ENCODE assay signal across 19 cellular contexts in genomic region chr2:23545811-23546210, GRCh38.
DNase-seq lines count a peak whose midpoint lies in the region; ATAC-seq, FAIRE-seq and TF ChIP-seq lines count a peak whose summit lies in the region.
"Had no signal": no experiment of that assay in that cellular context is flagged by ENCODE, and none has a peak within 500 bp of the region (broad histone marks: within the 10 kb centered on the region; RNA-seq: fewer than 3 reads in every experiment).

No MANE protein-coding gene starts in this region.

- intact Hi-C loops in endothelial cell of umbilical vein (cut with micrococcal nuclease), result loop anchor here (1.0 to 2.0 kb wide), 2 partner anchors 49 to 165 kb away; no protein-coding TSS in a partner anchor

- H3K27me3 ChIP-seq in ACC112 (ENCODE audit: insufficient read depth, low read length) (no peaks in the 10 kb centered on the region), endothelial cell of umbilical vein (ENCODE audit: control insufficient read depth in 2 of 2, insufficient read depth in 2 of 2, low read length in 2 of 2) (no peaks in the 10 kb centered on the region), small intestine (ENCODE audit: control insufficient read depth in 2 of 2, insufficient read depth in 2 of 2, low read length in 2 of 2) (no peaks in the 10 kb centered on the region)
- H3K27me3 ChIP-seq: BLaER1 had no signal

- DNase-seq in ELF-1 (ENCODE audit: low read depth, low spot score) (peak; percentile 69), NCI-H82 treated with DMSO at 0.1 percent for 48 hours (lab: John Stamatoyannopoulos, UW; ENCODE audit: unreplicated experiment) (peak; percentile 61), endothelial cell of umbilical vein (ENCODE audit: low read depth, low spot score) (no peak), small intestine (no peak), T1000 (lab: John Stamatoyannopoulos, UW) (no peak)
- DNase-seq: activated CD4-positive, alpha-beta memory T cell treated with anti-CD3 and anti-CD28 coated beads for 36 hours; DND-41; head of caudate nucleus; midbrain; NCI-H1436 treated with DMSO at 0.1 percent for 48 hours had no signal

- no peak for TF ChIP-seq CTCF in endothelial cell of umbilical vein (IDR thresholded peaks at IDR 0.05; ENCODE audit: extremely low read depth in 1 of 2, insufficient read depth in 1 of 2, low read depth in 1 of 2, low read length in 2 of 2)

- H3K9me1 ChIP-seq in endothelial cell of umbilical vein (replicated peaks; ENCODE audit: control insufficient read depth, extremely low read depth, insufficient read depth, low read length), result no peaks in the 10 kb centered on the region

- peak overlapping the region; percentile 53 for H3K9ac ChIP-seq in endothelial cell of umbilical vein (replicated peaks; ENCODE audit: extremely low read depth, insufficient read depth, low read length)
- H3K9ac ChIP-seq: BLaER1 had no signal

- dilution Hi-C loops in endothelial cell of umbilical vein (cut with MboI; ENCODE audit: extremely low pct_ligation_motif_present, low sequenced_read_pairs), result no loop called here

- H3K79me2 ChIP-seq in ACC112 (ENCODE audit: control insufficient read depth, insufficient read depth, low read length, unreplicated experiment), result peaks cover 6% of the 10 kb centered on the region
- H3K79me2 ChIP-seq in endothelial cell of umbilical vein (ENCODE audit: control insufficient read depth, insufficient read depth, low read length), result no peaks in the 10 kb centered on the region

- CTCF ChIA-PET in endothelial cell of umbilical vein (lab: Charles Lee), result interaction anchor here (0.7 to 2.3 kb wide), 4 partner anchors 25 to 233 kb away, joined by 3 to 8 read pairs (median 3); no protein-coding TSS in a partner anchor

- ATAC-seq in GM21529 (IDR thresholded peaks at IDR 0.05; ENCODE audit: unreplicated experiment), result no peak
- no peak for ATAC-seq in HG02981 (IDR thresholded peaks at IDR 0.05; ENCODE audit: unreplicated experiment)

- no peak overlapping the region for H3K4me3 ChIP-seq in ACC112 (ENCODE audit: low read depth, low read length)
- H3K4me3 ChIP-seq in endothelial cell of umbilical vein (replicated peaks in 1 of 3; ENCODE audit: insufficient read depth in 1 of 3, low read depth in 1 of 3, low read length in 3 of 3), result no peak overlapping the region
- no peak overlapping the region for H3K4me3 ChIP-seq in small intestine (ENCODE audit: low read depth in 1 of 2, low read length in 2 of 2)
- H3K4me3 ChIP-seq: BLaER1, HAP-1, SK-N-MC, skin epidermis had no signal

- H3K27ac ChIP-seq in ACC112 (ENCODE audit: low read depth, low read length) (peak overlapping the region; percentile 12), endothelial cell of umbilical vein (ENCODE audit: insufficient read depth, low read depth, low read length) (peak overlapping the region; percentile 73), small intestine (ENCODE audit: low read depth in 1 of 2, low read length in 1 of 2) (no peak overlapping the region)
- H3K27ac ChIP-seq: BLaER1, SK-N-MC, skin epidermis had no signal

- BruUV-seq in endothelial cell of umbilical vein (replicated peaks; lab: Mats Ljungman, UMichigan), result no TSS peak

- H3K9me3 ChIP-seq in endothelial cell of umbilical vein (replicated peaks; ENCODE audit: control insufficient read depth, insufficient read depth, low read length), result no peaks in the 10 kb centered on the region
- no peaks in the 10 kb centered on the region for H3K9me3 ChIP-seq in small intestine (ENCODE audit: control insufficient read depth, low read depth)
- H3K9me3 ChIP-seq: BLaER1, HAP-1 had no signal

- H4K20me1 ChIP-seq in endothelial cell of umbilical vein (replicated peaks; ENCODE audit: control insufficient read depth, extremely low read depth, insufficient read depth, low read length), result no peaks in the 10 kb centered on the region
- H4K20me1 ChIP-seq: BLaER1 had no signal

- H2AFZ ChIP-seq in ACC112 (ENCODE audit: low read length, unreplicated experiment) (no peak overlapping the region), endothelial cell of umbilical vein (ENCODE audit: low read depth, low read length) (peak overlapping the region; percentile 28)

- POLR2A ChIA-PET in endothelial cell of umbilical vein (lab: Charles Lee), result no interaction called here

- H3K4me2 ChIP-seq in endothelial cell of umbilical vein (ENCODE audit: insufficient read depth, low read length), result no peak overlapping the region
- H3K4me2 ChIP-seq: BLaER1 had no signal

- H3K4me1 ChIP-seq in ACC112 (ENCODE audit: control insufficient read depth, insufficient read depth, low read length, unreplicated experiment) (peaks cover 27% of the 10 kb centered on the region), endothelial cell of umbilical vein (ENCODE audit: control insufficient read depth, extremely low read depth, insufficient read depth, low read length) (peaks cover 35% of the 10 kb centered on the region), small intestine (ENCODE audit: control insufficient read depth in 2 of 2, insufficient read depth in 1 of 2, low read depth in 1 of 2, low read length in 1 of 2) (peaks cover 0 to 7% of the 10 kb centered on the region in 2 donors)
- H3K4me1 ChIP-seq: HAP-1 had no signal

- FAIRE-seq in endothelial cell of umbilical vein (lab: Jason Lieb, UNC) (no peak), small intestine (lab: Jason Lieb, UNC) (no peak)
- FAIRE-seq: colon, keratinocyte had no signal

- 80 to 84% (median 84%) methylated on average over 3 of the region's 3 CpGs for WGBS in small intestine, 3 donors

- TF ChIP-seq POLR2A in endothelial cell of umbilical vein (IDR thresholded peaks at IDR 0.05; ENCODE audit: low read depth, low read length), result no peak

- H3K36me3 ChIP-seq in ACC112 (ENCODE audit: insufficient read depth, low read length) (no peaks in the 10 kb centered on the region), endothelial cell of umbilical vein (ENCODE audit: control insufficient read depth in 2 of 2, extremely low read depth in 1 of 2, insufficient read depth in 2 of 2, low read length in 2 of 2) (no peaks in the 10 kb centered on the region), small intestine (ENCODE audit: control insufficient read depth in 2 of 2, insufficient read depth in 2 of 2, low read length in 2 of 2) (no peaks in the 10 kb centered on the region)
- H3K36me3 ChIP-seq: BLaER1, HAP-1 had no signal

TF ChIP-seq in endothelial cell of umbilical vein, 7 proteins besides CTCF, POLR2A, EP300 and RAD21:
- TF ChIP-seq JUN (IDR thresholded peaks at IDR 0.05; ENCODE audit: borderline replicate concordance, insufficient read depth, insufficient read length, low read depth) (no peak), MAX (IDR thresholded peaks at IDR 0.05; ENCODE audit: insufficient read depth, insufficient read length) (no peak), POLR2AphosphoS5 (IDR thresholded peaks at IDR 0.05; ENCODE audit: insufficient read depth, low read depth, low read length) (no peak), GATA2 (IDR thresholded peaks at IDR 0.05; ENCODE audit: insufficient read depth, insufficient read length, low read depth, low read length) (no peak), EZH2 (IDR thresholded peaks at IDR 0.05; ENCODE audit: borderline replicate concordance, low read depth, low read length, severe bottlenecking) (no peak), MYC (IDR thresholded peaks at IDR 0.05; ENCODE audit: low read depth, low read length) (no peak), FOS (IDR thresholded peaks at IDR 0.05; ENCODE audit: borderline replicate concordance, insufficient read depth, low read length) (no peak)
TF ChIP-seq in endothelial cell of umbilical vein: peak in this region for 0.

Comparison
In these comparisons a context has a peak if more than half of its experiments do, and no peak if none do; other contexts are left out.
1. H3K27ac ChIP-seq: peak in ACC112 (single experiment) and endothelial cell of umbilical vein (single experiment); none in small intestine (0 of 2).
2. DNase-seq: peak in ELF-1 (single experiment) and NCI-H82 treated with DMSO at 0.1 percent for 48 hours (single experiment); none in endothelial cell of umbilical vein (single experiment), small intestine (single experiment) and T1000 (single experiment).